In genomic region chr16:932831-933330, GRCh38 we compare ENCODE assay signal across 2 cellular contexts.
TF ChIP-seq lines count a peak whose summit lies in the region.

No MANE protein-coding gene starts in this region.

TF ChIP-seq in GM23338, 12 proteins besides CTCF, POLR2A, EP300 and RAD21 (continued from another document):
- TF ChIP-seq ETS1 (IDR thresholded peaks at IDR 0.05), result no peak
- TF ChIP-seq CREB1 (CRISPR knock-in tag; IDR thresholded peaks at IDR 0.05; ENCODE audit: low read depth), result no peak
- TF ChIP-seq ZNF114 (CRISPR knock-in tag; IDR thresholded peaks at IDR 0.05), result no peak
- TF ChIP-seq, protein P1, sequence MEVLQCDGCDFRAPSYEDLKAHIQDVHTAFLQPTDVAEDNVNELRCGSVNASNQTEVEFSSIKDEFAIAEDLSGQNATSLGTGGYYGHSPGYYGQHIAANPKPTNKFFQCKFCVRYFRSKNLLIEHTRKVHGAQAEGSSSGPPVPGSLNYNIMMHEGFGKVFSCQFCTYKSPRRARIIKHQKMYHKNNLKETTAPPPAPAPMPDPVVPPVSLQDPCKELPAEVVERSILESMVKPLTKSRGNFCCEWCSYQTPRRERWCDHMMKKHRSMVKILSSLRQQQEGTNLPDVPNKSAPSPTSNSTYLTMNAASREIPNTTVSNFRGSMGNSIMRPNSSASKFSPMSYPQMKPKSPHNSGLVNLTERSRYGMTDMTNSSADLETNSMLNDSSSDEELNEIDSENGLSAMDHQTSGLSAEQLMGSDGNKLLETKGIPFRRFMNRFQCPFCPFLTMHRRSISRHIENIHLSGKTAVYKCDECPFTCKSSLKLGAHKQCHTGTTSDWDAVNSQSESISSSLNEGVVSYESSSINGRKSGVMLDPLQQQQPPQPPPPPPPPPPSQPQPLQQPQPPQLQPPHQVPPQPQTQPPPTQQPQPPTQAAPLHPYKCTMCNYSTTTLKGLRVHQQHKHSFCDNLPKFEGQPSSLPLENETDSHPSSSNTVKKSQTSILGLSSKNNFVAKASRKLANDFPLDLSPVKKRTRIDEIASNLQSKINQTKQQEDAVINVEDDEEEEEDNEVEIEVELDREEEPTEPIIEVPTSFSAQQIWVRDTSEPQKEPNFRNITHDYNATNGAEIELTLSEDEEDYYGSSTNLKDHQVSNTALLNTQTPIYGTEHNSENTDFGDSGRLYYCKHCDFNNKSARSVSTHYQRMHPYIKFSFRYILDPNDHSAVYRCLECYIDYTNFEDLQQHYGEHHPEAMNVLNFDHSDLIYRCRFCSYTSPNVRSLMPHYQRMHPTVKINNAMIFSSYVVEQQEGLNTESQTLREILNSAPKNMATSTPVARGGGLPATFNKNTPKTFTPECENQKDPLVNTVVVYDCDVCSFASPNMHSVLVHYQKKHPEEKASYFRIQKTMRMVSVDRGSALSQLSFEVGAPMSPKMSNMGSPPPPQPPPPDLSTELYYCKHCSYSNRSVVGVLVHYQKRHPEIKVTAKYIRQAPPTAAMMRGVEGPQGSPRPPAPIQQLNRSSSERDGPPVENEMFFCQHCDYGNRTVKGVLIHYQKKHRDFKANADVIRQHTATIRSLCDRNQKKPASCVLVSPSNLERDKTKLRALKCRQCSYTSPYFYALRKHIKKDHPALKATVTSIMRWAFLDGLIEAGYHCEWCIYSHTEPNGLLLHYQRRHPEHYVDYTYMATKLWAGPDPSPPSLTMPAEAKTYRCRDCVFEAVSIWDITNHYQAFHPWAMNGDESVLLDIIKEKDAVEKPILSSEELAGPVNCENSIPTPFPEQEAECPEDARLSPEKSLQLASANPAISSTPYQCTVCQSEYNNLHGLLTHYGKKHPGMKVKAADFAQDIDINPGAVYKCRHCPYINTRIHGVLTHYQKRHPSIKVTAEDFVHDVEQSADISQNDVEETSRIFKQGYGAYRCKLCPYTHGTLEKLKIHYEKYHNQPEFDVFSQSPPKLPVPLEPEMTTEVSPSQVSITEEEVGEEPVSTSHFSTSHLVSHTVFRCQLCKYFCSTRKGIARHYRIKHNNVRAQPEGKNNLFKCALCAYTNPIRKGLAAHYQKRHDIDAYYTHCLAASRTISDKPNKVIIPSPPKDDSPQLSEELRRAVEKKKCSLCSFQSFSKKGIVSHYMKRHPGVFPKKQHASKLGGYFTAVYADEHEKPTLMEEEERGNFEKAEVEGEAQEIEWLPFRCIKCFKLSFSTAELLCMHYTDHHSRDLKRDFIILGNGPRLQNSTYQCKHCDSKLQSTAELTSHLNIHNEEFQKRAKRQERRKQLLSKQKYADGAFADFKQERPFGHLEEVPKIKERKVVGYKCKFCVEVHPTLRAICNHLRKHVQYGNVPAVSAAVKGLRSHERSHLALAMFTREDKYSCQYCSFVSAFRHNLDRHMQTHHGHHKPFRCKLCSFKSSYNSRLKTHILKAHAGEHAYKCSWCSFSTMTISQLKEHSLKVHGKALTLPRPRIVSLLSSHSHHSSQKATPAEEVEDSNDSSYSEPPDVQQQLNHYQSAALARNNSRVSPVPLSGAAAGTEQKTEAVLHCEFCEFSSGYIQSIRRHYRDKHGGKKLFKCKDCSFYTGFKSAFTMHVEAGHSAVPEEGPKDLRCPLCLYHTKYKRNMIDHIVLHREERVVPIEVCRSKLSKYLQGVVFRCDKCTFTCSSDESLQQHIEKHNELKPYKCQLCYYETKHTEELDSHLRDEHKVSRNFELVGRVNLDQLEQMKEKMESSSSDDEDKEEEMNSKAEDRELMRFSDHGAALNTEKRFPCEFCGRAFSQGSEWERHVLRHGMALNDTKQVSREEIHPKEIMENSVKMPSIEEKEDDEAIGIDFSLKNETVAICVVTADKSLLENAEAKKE (CRISPR knock-in tag; IDR thresholded peaks at IDR 0.05), result no peak
TF ChIP-seq in GM23338: peak in this region for 0.

TF ChIP-seq in IMR-90, 13 proteins besides CTCF, POLR2A, EP300 and RAD21 (continued from another document):
- no peak for TF ChIP-seq FOS (IDR thresholded peaks at IDR 0.05; ENCODE audit: low read depth, low read length)
- no peak for TF ChIP-seq CHD1 (IDR thresholded peaks at IDR 0.05; ENCODE audit: low read depth, low read length)
- no peak for TF ChIP-seq MXI1 (IDR thresholded peaks at IDR 0.05; ENCODE audit: borderline replicate concordance, low read depth, low read length)
- no peak for TF ChIP-seq RFX5 (IDR thresholded peaks at IDR 0.05; ENCODE audit: low read depth, low read length)
- TF ChIP-seq MAZ (IDR thresholded peaks at IDR 0.05; ENCODE audit: borderline replicate concordance, low read depth, low read length), result no peak
- no peak for TF ChIP-seq SMC3 (IDR thresholded peaks at IDR 0.05; ENCODE audit: low read depth, low read length)
- TF ChIP-seq, protein P2, sequence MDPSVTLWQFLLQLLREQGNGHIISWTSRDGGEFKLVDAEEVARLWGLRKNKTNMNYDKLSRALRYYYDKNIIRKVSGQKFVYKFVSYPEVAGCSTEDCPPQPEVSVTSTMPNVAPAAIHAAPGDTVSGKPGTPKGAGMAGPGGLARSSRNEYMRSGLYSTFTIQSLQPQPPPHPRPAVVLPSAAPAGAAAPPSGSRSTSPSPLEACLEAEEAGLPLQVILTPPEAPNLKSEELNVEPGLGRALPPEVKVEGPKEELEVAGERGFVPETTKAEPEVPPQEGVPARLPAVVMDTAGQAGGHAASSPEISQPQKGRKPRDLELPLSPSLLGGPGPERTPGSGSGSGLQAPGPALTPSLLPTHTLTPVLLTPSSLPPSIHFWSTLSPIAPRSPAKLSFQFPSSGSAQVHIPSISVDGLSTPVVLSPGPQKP (IDR thresholded peaks at IDR 0.05; ENCODE audit: borderline replicate concordance, low read depth, low read length), result no peak
- TF ChIP-seq MAFK (IDR thresholded peaks at IDR 0.05; ENCODE audit: low read depth, low read length), result no peak
TF ChIP-seq in IMR-90: peak in this region for 0.
